21 cellular contexts compared by ENCODE assay signal in the genomic region with DNA sequence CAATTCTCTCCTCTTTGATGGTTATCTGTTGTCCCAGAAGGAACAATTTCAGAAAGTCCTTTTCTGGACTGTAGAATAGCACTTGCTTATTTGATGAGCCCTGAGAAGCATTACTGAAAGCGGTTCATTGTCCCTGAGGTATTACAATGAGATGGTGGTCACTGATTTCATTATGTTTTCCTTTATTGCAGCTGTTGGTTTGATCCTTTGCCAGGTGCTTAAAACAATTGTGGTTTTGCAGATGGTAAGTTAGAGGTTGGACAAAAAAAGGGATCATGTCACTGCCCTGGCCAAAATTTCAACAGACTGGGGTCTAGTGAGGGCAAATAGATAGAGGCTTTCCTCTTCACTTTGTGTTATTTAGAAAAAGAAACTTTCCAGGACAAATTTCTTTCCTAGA.
A peak's percentile ranks its signal among the peaks of the same experiment; 100 is the strongest.
DNase-seq lines count a peak whose midpoint lies in the region; ATAC-seq and TF ChIP-seq lines count a peak whose summit lies in the region.
"Had no signal": no experiment of that assay in that cellular context is flagged by ENCODE, and none has a peak within 500 bp of the region (broad histone marks: within the 10 kb centered on the region; RNA-seq: fewer than 3 reads in every experiment).

No MANE protein-coding gene starts in this region.

- H3K27ac ChIP-seq in breast epithelium (peak overlapping the region in 1 of 2 donors; percentile 52), SJCRH30 (no peak overlapping the region), subcutaneous abdominal adipose tissue (ENCODE audit: low read depth, low read length) (peak overlapping the region; percentile 58)
- H3K27ac ChIP-seq: body of pancreas, PC-9 had no signal

- no peaks in the 10 kb centered on the region for H3K9me3 ChIP-seq in breast epithelium
- H3K9me3 ChIP-seq in SJCRH30 (replicated peaks) = no peaks in the 10 kb centered on the region
- H3K9me3 ChIP-seq in subcutaneous abdominal adipose tissue (ENCODE audit: control insufficient read depth in 5 of 5, low read length in 5 of 5) = no peaks in the 10 kb centered on the region
- H3K9me3 ChIP-seq: body of pancreas had no signal

- ATAC-seq in WTC11 = no peak
- no peak for ATAC-seq in GM21529 (IDR thresholded peaks at IDR 0.05; ENCODE audit: unreplicated experiment)
- ATAC-seq: activated CD4-positive, CD25-positive, alpha-beta regulatory T cell treated with anti-CD3 and anti-CD28 coated beads, Interleukin-2, amount 50 U/mL, for 24 hours; activated CD8-positive, alpha-beta T cell treated with anti-CD3 and anti-CD28 coated beads, Interleukin-2, amount 10 ng/mL, durations not matched to agents 7 days and 5 days; activated naive CD8-positive, alpha-beta T cell treated with anti-CD3 and anti-CD28 coated beads, Interleukin-2, amount 50 U/mL, for 24 hours; body of pancreas had no signal

- POLR2A ChIA-PET in MCF 10A (lab: Yijun Ruan, JAX) (interaction anchor here (0.7 kb wide), 1 partner anchor 52 kb away, joined by 3 read pairs; no protein-coding TSS in a partner anchor), WTC11 (lab: Charles Lee) (no interaction called here)

- intact Hi-C loops in MCF 10A (cut with micrococcal nuclease) = no loop called here
- intact Hi-C loops in breast epithelium (cut with DNase I; ENCODE audit: low total_unique reads) = no loop called here

- H3K27ac Mint-ChIP-seq in MCF 10A (ENCODE audit: low read depth, unreplicated experiment) = no peak overlapping the region
- no peak overlapping the region for H3K27ac Mint-ChIP-seq in WTC11
- H3K27ac Mint-ChIP-seq: activated CD8-positive, alpha-beta T cell treated with anti-CD3 and anti-CD28 coated beads, Interleukin-2, amount 10 ng/mL, durations not matched to agents 7 days and 5 days; activated naive CD8-positive, alpha-beta T cell treated with anti-CD3 and anti-CD28 coated beads, Interleukin-2, amount 50 U/mL, for 24 hours; B cell; type B pancreatic cell had no signal

- BruUV-seq in MCF 10A (replicated peaks; lab: Mats Ljungman, UMichigan) = no TSS peak

- H3K9ac ChIP-seq in subcutaneous abdominal adipose tissue (ENCODE audit: low read length in 5 of 5) = no peak overlapping the region

- no peaks in the 10 kb centered on the region for H3K27me3 Mint-ChIP-seq in MCF 10A (ENCODE audit: insufficient read depth, unreplicated experiment)
- no peaks in the 10 kb centered on the region; the same call in 1 of the 2 replicates for H3K27me3 Mint-ChIP-seq in WTC11 (ENCODE audit: low read depth)
- H3K27me3 Mint-ChIP-seq: activated naive CD8-positive, alpha-beta T cell treated with anti-CD3 and anti-CD28 coated beads, Interleukin-2, amount 50 U/mL, for 24 hours; B cell; type B pancreatic cell had no signal

- H3K4me1 ChIP-seq in breast epithelium (peaks cover 0 to 5% of the 10 kb centered on the region in 2 donors), SJCRH30 (peaks cover 19% of the 10 kb centered on the region), subcutaneous abdominal adipose tissue (ENCODE audit: control insufficient read depth in 5 of 5, insufficient read depth in 5 of 5, low read length in 5 of 5) (peaks cover 0 to 15% (median 9%) of the 10 kb centered on the region in 5 donors)
- H3K4me1 ChIP-seq: body of pancreas had no signal

- TF ChIP-seq CTCF in MCF 10A (IDR thresholded peaks at IDR 0.05; ENCODE audit: unreplicated experiment) (no peak), breast epithelium (IDR thresholded peaks at IDR 0.05) (no peak), foreskin fibroblast (IDR thresholded peaks at IDR 0.05; ENCODE audit: low read depth, low read length) (no peak), WTC11 (IDR thresholded peaks at IDR 0.05) (no peak)

- H3K4me3 ChIP-seq in breast epithelium = no peak overlapping the region
- H3K4me3 ChIP-seq in SJCRH30 = no peak overlapping the region
- H3K4me3 ChIP-seq in foreskin fibroblast (ENCODE audit: low read depth in 1 of 2, low read length in 2 of 2) = no peak overlapping the region
- H3K4me3 ChIP-seq in subcutaneous abdominal adipose tissue (ENCODE audit: low read depth in 1 of 5, low read length in 5 of 5) = no peak overlapping the region
- H3K4me3 ChIP-seq: body of pancreas, PC-9, skin epidermis had no signal

- no peaks in the 10 kb centered on the region for H3K36me3 ChIP-seq in breast epithelium
- H3K36me3 ChIP-seq in SJCRH30 = no peaks in the 10 kb centered on the region
- peaks cover 0 to 3% (median 0%) of the 10 kb centered on the region in 5 donors for H3K36me3 ChIP-seq in subcutaneous abdominal adipose tissue (ENCODE audit: control insufficient read depth in 5 of 5, insufficient read depth in 5 of 5, low read length in 5 of 5)

- H3K36me3 Mint-ChIP-seq in MCF 10A (ENCODE audit: insufficient read depth, unreplicated experiment) (no peaks in the 10 kb centered on the region), WTC11 (peaks cover 3% of the 10 kb centered on the region)
- H3K36me3 Mint-ChIP-seq: type B pancreatic cell had no signal

- no peak for TF ChIP-seq POLR2A in breast epithelium (IDR thresholded peaks at IDR 0.05)

- CTCF ChIA-PET in MCF 10A (lab: Yijun Ruan, JAX) (no interaction called here), WTC11 (lab: Charles Lee) (no interaction called here)

- DNase-seq in MCF 10A (ENCODE audit: unreplicated experiment) = peak; percentile 20
- no peak for DNase-seq in breast epithelium (ENCODE audit: low spot score in 2 of 2)
- DNase-seq in SJCRH30 = peak; percentile 32 to 74
- DNase-seq in foreskin fibroblast = peak; percentile 14 to 64
- DNase-seq in WTC11 (ENCODE audit: low spot score) = no peak
- DNase-seq in NCI-H526 treated with DMSO at 0.1 percent for 48 hours (lab: John Stamatoyannopoulos, UW) = no peak
- DNase-seq: activated CD8-positive, alpha-beta T cell treated with anti-CD3 and anti-CD28 coated beads, Interleukin-2, amount 10 ng/mL, durations not matched to agents 7 days and 5 days; activated gamma-delta T cell treated with Interleukin-2 at 50 U/mL for 16 hours; activated naive CD8-positive, alpha-beta T cell treated with anti-CD3 and anti-CD28 coated beads, Interleukin-2, amount 50 U/mL, for 24 hours; body of pancreas; NCI-H1092; NCI-H1930; PC-9; SIG-M5; stimulated activated CD4-positive, alpha-beta T cell treated with anti-CD3 and anti-CD28 coated beads, Interleukin-1b, Interleukin-23, amount 100 ng/mL, for 48 hours had no signal

- H3K4me3 Mint-ChIP-seq in MCF 10A (ENCODE audit: unreplicated experiment) (no peak overlapping the region), WTC11 (no peak overlapping the region)
- H3K4me3 Mint-ChIP-seq: activated CD8-positive, alpha-beta T cell treated with anti-CD3 and anti-CD28 coated beads, Interleukin-2, amount 10 ng/mL, durations not matched to agents 7 days and 5 days; activated naive CD8-positive, alpha-beta T cell treated with anti-CD3 and anti-CD28 coated beads, Interleukin-2, amount 50 U/mL, for 24 hours; B cell; type B pancreatic cell had no signal

- H3K27me3 ChIP-seq in breast epithelium = no peaks in the 10 kb centered on the region
- no peaks in the 10 kb centered on the region for H3K27me3 ChIP-seq in SJCRH30
- no peaks in the 10 kb centered on the region for H3K27me3 ChIP-seq in subcutaneous abdominal adipose tissue (ENCODE audit: control insufficient read depth in 5 of 5, insufficient read depth in 4 of 5, low read length in 5 of 5)
- H3K27me3 ChIP-seq: body of pancreas had no signal

- H3K4me1 Mint-ChIP-seq in MCF 10A (ENCODE audit: insufficient read depth, unreplicated experiment) (no peaks in the 10 kb centered on the region), WTC11 (no peaks in the 10 kb centered on the region)
- H3K4me1 Mint-ChIP-seq: activated naive CD8-positive, alpha-beta T cell treated with anti-CD3 and anti-CD28 coated beads, Interleukin-2, amount 50 U/mL, for 24 hours had no signal

- H3K9me3 Mint-ChIP-seq in MCF 10A (ENCODE audit: unreplicated experiment) = peaks cover 14% of the 10 kb centered on the region
- peaks cover 15% of the 10 kb centered on the region for H3K9me3 Mint-ChIP-seq in WTC11
- H3K9me3 Mint-ChIP-seq: type B pancreatic cell had no signal

TF ChIP-seq in WTC11, 78 proteins besides CTCF, POLR2A, EP300 and RAD21:
- TF ChIP-seq, protein P1, sequence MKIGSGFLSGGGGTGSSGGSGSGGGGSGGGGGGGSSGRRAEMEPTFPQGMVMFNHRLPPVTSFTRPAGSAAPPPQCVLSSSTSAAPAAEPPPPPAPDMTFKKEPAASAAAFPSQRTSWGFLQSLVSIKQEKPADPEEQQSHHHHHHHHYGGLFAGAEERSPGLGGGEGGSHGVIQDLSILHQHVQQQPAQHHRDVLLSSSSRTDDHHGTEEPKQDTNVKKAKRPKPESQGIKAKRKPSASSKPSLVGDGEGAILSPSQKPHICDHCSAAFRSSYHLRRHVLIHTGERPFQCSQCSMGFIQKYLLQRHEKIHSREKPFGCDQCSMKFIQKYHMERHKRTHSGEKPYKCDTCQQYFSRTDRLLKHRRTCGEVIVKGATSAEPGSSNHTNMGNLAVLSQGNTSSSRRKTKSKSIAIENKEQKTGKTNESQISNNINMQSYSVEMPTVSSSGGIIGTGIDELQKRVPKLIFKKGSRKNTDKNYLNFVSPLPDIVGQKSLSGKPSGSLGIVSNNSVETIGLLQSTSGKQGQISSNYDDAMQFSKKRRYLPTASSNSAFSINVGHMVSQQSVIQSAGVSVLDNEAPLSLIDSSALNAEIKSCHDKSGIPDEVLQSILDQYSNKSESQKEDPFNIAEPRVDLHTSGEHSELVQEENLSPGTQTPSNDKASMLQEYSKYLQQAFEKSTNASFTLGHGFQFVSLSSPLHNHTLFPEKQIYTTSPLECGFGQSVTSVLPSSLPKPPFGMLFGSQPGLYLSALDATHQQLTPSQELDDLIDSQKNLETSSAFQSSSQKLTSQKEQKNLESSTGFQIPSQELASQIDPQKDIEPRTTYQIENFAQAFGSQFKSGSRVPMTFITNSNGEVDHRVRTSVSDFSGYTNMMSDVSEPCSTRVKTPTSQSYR (CRISPR knock-in tag; IDR thresholded peaks at IDR 0.05) = no peak
- no peak for TF ChIP-seq MYBL2 (CRISPR knock-in tag; IDR thresholded peaks at IDR 0.05)
- no peak for TF ChIP-seq ZNF416 (CRISPR knock-in tag; IDR thresholded peaks at IDR 0.05)
- TF ChIP-seq ZNF317 (CRISPR knock-in tag; IDR thresholded peaks at IDR 0.05; ENCODE audit: borderline replicate concordance, low read depth) = no peak
TF ChIP-seq in WTC11: peak in this region for 0.

Comparison
In these comparisons a context has a peak if more than half of its experiments do, and no peak if none do; other contexts are left out.
1. DNase-seq: peak in MCF 10A (single experiment), SJCRH30 (2 of 2) and foreskin fibroblast (2 of 2); none in breast epithelium (0 of 2), WTC11 (single experiment) and NCI-H526 treated with DMSO at 0.1 percent for 48 hours (single experiment).